Comparison of ENCODE assay signal across 14 cellular contexts in genomic region chr10:31522820-31523219, GRCh38.
DNase-seq lines count a peak whose midpoint lies in the region; ATAC-seq, FAIRE-seq and TF ChIP-seq lines count a peak whose summit lies in the region.
"Had no signal": no experiment of that assay in that cellular context is flagged by ENCODE, and none has a peak within 500 bp of the region (broad histone marks: within the 10 kb centered on the region; RNA-seq: fewer than 3 reads in every experiment).

No MANE protein-coding gene starts in this region.

- TF ChIP-seq POLR2A in K562 (conservative IDR thresholded peaks at IDR 0.05) = no peak

- no peaks in the 10 kb centered on the region for H3K9me3 Mint-ChIP-seq in activated naive CD8-positive, alpha-beta T cell (ENCODE audit: low read depth)
- no peaks in the 10 kb centered on the region for H3K9me3 Mint-ChIP-seq in activated naive CD8-positive, alpha-beta T cell treated with anti-CD3 and anti-CD28 coated beads for 36 hours
- H3K9me3 Mint-ChIP-seq in activated T-helper 17 cell treated with anti-CD3 and anti-CD28 coated beads, Interleukin-2, amount 50 U/mL, for 72 hours = no peaks in the 10 kb centered on the region
- H3K9me3 Mint-ChIP-seq: CD8-positive, alpha-beta T cell had no signal

- H3K27me3 Mint-ChIP-seq in activated naive CD8-positive, alpha-beta T cell = no peaks in the 10 kb centered on the region
- H3K27me3 Mint-ChIP-seq in activated naive CD8-positive, alpha-beta T cell treated with anti-CD3 and anti-CD28 coated beads for 36 hours = no peaks in the 10 kb centered on the region
- no peaks in the 10 kb centered on the region for H3K27me3 Mint-ChIP-seq in activated T-helper 17 cell treated with anti-CD3 and anti-CD28 coated beads, Interleukin-2, amount 50 U/mL, for 72 hours

- intact Hi-C loops in K562 (cut with micrococcal nuclease) = no loop called here
- intact Hi-C loops in psoas muscle (cut with DNase I) = loop anchor here in 1 of 2 donors (5.0 kb wide), 1 partner anchor 79 kb away; no protein-coding TSS in a partner anchor

- no peak overlapping the region for H3K4me3 Mint-ChIP-seq in activated naive CD8-positive, alpha-beta T cell
- H3K4me3 Mint-ChIP-seq in activated naive CD8-positive, alpha-beta T cell treated with anti-CD3 and anti-CD28 coated beads for 36 hours = no peak overlapping the region
- H3K4me3 Mint-ChIP-seq in activated T-helper 17 cell treated with anti-CD3 and anti-CD28 coated beads, Interleukin-2, amount 50 U/mL, for 72 hours = no peak overlapping the region
- H3K4me3 Mint-ChIP-seq: CD14-positive monocyte; CD8-positive, alpha-beta T cell had no signal

- in situ Hi-C loops in K562 (cut with MboI) = no loop called here

- WGBS in K562 (ENCODE audit: insufficient coverage, low coverage, missing lambda C conversion rate) = 43% methylated on average over 4 of the region's 4 CpGs
- WGBS in psoas muscle, 3 donors = 56 to 69% (median 61%) methylated on average over 4 of the region's 4 CpGs

- no peaks in the 10 kb centered on the region for H3K4me1 ChIP-seq in K562 (replicated peaks in 1 of 2; ENCODE audit: control insufficient read depth in 2 of 2, insufficient read depth in 2 of 2, low read length in 2 of 2)
- peaks cover 17% of the 10 kb centered on the region for H3K4me1 ChIP-seq in psoas muscle
- H3K4me1 ChIP-seq: A549 had no signal

- H3K4me1 Mint-ChIP-seq in activated naive CD8-positive, alpha-beta T cell (ENCODE audit: low read depth) = peaks cover 2% of the 10 kb centered on the region
- H3K4me1 Mint-ChIP-seq in activated naive CD8-positive, alpha-beta T cell treated with anti-CD3 and anti-CD28 coated beads for 36 hours = peaks cover 1% of the 10 kb centered on the region
- no peaks in the 10 kb centered on the region for H3K4me1 Mint-ChIP-seq in activated T-helper 17 cell treated with anti-CD3 and anti-CD28 coated beads, Interleukin-2, amount 50 U/mL, for 72 hours

- no peaks in the 10 kb centered on the region for H3K9me1 ChIP-seq in K562 (ENCODE audit: control insufficient read depth, insufficient read depth, low read length)

- H3K27me3 ChIP-seq in K562 (ENCODE audit: control insufficient read depth in 2 of 2, insufficient read depth in 2 of 2, low read length in 2 of 2) = no peaks in the 10 kb centered on the region
- no peaks in the 10 kb centered on the region for H3K27me3 ChIP-seq in psoas muscle (ENCODE audit: insufficient read depth in 3 of 3, low read length in 2 of 3)

- no peak for TF ChIP-seq RAD21 in K562 (CRISPR knock-in tag; conservative IDR thresholded peaks at IDR 0.05 in 1 of 2, IDR thresholded peaks at IDR 0.05 in 1 of 2)

- H3K27ac ChIP-seq in K562 (ENCODE audit: extremely low read depth, low read depth, low read length) (no peak overlapping the region), psoas muscle (no peak overlapping the region)
- H3K27ac ChIP-seq: A549, HL-60 had no signal

- no peak overlapping the region for H3K9ac ChIP-seq in K562 (ENCODE audit: insufficient read depth in 1 of 2, low read depth in 2 of 2, low read length in 2 of 2)

- H3K36me3 ChIP-seq in K562 (ENCODE audit: control insufficient read depth, insufficient read depth, low read length) (no peaks in the 10 kb centered on the region; the same call in 2 of the 3 replicates), psoas muscle (ENCODE audit: insufficient read depth in 1 of 2, low read depth in 1 of 2) (peaks cover 8 to 76% of the 10 kb centered on the region in 2 donors)

- peak overlapping the region; percentile 6 for H3K27ac Mint-ChIP-seq in activated naive CD8-positive, alpha-beta T cell
- no peak overlapping the region for H3K27ac Mint-ChIP-seq in activated naive CD8-positive, alpha-beta T cell treated with anti-CD3 and anti-CD28 coated beads for 36 hours
- no peak overlapping the region for H3K27ac Mint-ChIP-seq in activated T-helper 17 cell treated with anti-CD3 and anti-CD28 coated beads, Interleukin-2, amount 50 U/mL, for 72 hours
- H3K27ac Mint-ChIP-seq: CD14-positive monocyte; CD8-positive, alpha-beta T cell had no signal

- H3K9me3 ChIP-seq in K562 (replicated peaks; ENCODE audit: control insufficient read depth, insufficient read depth, low read depth, low read length) = no peaks in the 10 kb centered on the region
- H3K9me3 ChIP-seq in psoas muscle = no peaks in the 10 kb centered on the region
- H3K9me3 ChIP-seq: A549 had no signal

- TF ChIP-seq EP300 in K562 (IDR thresholded peaks at IDR 0.05; ENCODE audit: low read length) = no peak

- TF ChIP-seq CTCF in K562 (IDR thresholded peaks at IDR 0.05 in 2 of 3, conservative IDR thresholded peaks at IDR 0.05 in 1 of 3; ENCODE audit: insufficient read depth in 2 of 3, low read depth in 1 of 3, low read length in 3 of 3) (no peak), psoas muscle (IDR thresholded peaks at IDR 0.05) (no peak)

- BruUV-seq in K562 (replicated peaks; lab: Mats Ljungman, UMichigan) = no TSS peak

- no peak for DNase-seq in activated naive CD8-positive, alpha-beta T cell treated with anti-CD3 and anti-CD28 coated beads for 36 hours
- DNase-seq in K562 (ENCODE audit: extremely low read depth in 1 of 4, low spot score in 3 of 4) = no peak
- DNase-seq in psoas muscle = no peak
- DNase-seq in NCI-H748 treated with DMSO at 0.1 percent for 48 hours (lab: John Stamatoyannopoulos, UW) = no peak
- DNase-seq: CD8-positive, alpha-beta T cell; COR-L47; DND-41; GDM1; H7 had no signal

- no peaks in the 10 kb centered on the region for H3K79me2 ChIP-seq in K562 (ENCODE audit: control insufficient read depth, insufficient read depth, low read length)

- ATAC-seq in K562 (no peak), psoas muscle (peak in 3 of 4 donors; percentile 55 to 82 (median 69))
- no peak for ATAC-seq in activated T-helper 17 cell treated with anti-CD3 and anti-CD28 coated beads, Interleukin-2, amount 50 U/mL, for 72 hours (replicated peaks)
- ATAC-seq: A549; CD8-positive, alpha-beta T cell had no signal

- no peaks in the 10 kb centered on the region for H4K20me1 ChIP-seq in K562 (replicated peaks; ENCODE audit: control insufficient read depth, insufficient read depth, low read length)

- H3K4me2 ChIP-seq in K562 (ENCODE audit: insufficient read depth, low read length) = no peak overlapping the region
- H3K4me2 ChIP-seq: A549 had no signal

- POLR2A ChIA-PET in K562 (lab: Yijun Ruan, JAX) = no interaction called here

- H3K4me3 ChIP-seq in K562 (no peak overlapping the region), psoas muscle (no peak overlapping the region)
- H3K4me3 ChIP-seq: A549 had no signal

- no peak overlapping the region for H2AFZ ChIP-seq in K562 (ENCODE audit: low read depth, low read length)

- CTCF ChIA-PET in K562 (lab: Yijun Ruan, JAX; ENCODE audit: low intra/inter-chr PET ratio) = no interaction called here

- FAIRE-seq in K562 (lab: Jason Lieb, UNC) = no peak
- FAIRE-seq: A549 had no signal

- peaks cover 41% of the 10 kb centered on the region for H3K36me3 Mint-ChIP-seq in activated naive CD8-positive, alpha-beta T cell
- peaks cover 32% of the 10 kb centered on the region for H3K36me3 Mint-ChIP-seq in activated naive CD8-positive, alpha-beta T cell treated with anti-CD3 and anti-CD28 coated beads for 36 hours
- H3K36me3 Mint-ChIP-seq in activated T-helper 17 cell treated with anti-CD3 and anti-CD28 coated beads, Interleukin-2, amount 50 U/mL, for 72 hours (ENCODE audit: low read depth) = peaks cover 89% of the 10 kb centered on the region

TF ChIP-seq in K562, 482 proteins besides CTCF, POLR2A, EP300 and RAD21:
- TF ChIP-seq RAD51 (IDR thresholded peaks at IDR 0.05; ENCODE audit: borderline replicate concordance, low read depth) (peak; percentile 62), TBP (optimal IDR thresholded peaks at IDR 0.05; ENCODE audit: low read depth, low read length) (no peak), L3MBTL2 (IDR thresholded peaks at IDR 0.05) (no peak), LEF1 (IDR thresholded peaks at IDR 0.05) (no peak), TFE3 (CRISPR knock-in tag; IDR thresholded peaks at IDR 0.05) (peak; percentile 66), ARID1B (IDR thresholded peaks at IDR 0.05) (no peak), NUFIP1 (IDR thresholded peaks at IDR 0.05; ENCODE audit: partially characterized antibody) (no peak), LCOR (CRISPR knock-in tag; IDR thresholded peaks at IDR 0.05) (no peak), FOS (IDR thresholded peaks at IDR 0.05; ENCODE audit: extremely low read depth, insufficient read length) (no peak)
- TF ChIP-seq, protein P1, sequence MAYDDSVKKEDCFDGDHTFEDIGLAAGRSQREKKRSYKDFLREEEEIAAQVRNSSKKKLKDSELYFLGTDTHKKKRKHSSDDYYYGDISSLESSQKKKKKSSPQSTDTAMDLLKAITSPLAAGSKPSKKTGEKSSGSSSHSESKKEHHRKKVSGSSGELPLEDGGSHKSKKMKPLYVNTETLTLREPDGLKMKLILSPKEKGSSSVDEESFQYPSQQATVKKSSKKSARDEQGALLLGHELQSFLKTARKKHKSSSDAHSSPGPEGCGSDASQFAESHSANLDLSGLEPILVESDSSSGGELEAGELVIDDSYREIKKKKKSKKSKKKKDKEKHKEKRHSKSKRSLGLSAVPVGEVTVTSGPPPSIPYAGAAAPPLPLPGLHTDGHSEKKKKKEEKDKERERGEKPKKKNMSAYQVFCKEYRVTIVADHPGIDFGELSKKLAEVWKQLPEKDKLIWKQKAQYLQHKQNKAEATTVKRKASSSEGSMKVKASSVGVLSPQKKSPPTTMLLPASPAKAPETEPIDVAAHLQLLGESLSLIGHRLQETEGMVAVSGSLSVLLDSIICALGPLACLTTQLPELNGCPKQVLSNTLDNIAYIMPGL (CRISPR knock-in tag; IDR thresholded peaks at IDR 0.05) = no peak

Comparison
In these comparisons a context has a peak if more than half of its experiments do, and no peak if none do; other contexts are left out.
1. ATAC-seq: peak in psoas muscle (3 of 4); none in K562 (single experiment) and activated T-helper 17 cell treated with anti-CD3 and anti-CD28 coated beads, Interleukin-2, amount 50 U/mL, for 72 hours (single experiment).